8 cellular contexts compared by ENCODE assay signal in genomic region chr1:20216574-20216973, GRCh38. TPM values are rescaled to one million over a fixed set of nuclear protein-coding genes. Genes with fewer than 3 reads are reported as not detected.
A peak's percentile ranks its signal among the peaks of the same experiment; 100 is the strongest.
DNase-seq lines count a peak whose midpoint lies in the region; ATAC-seq and TF ChIP-seq lines count a peak whose summit lies in the region.

No MANE protein-coding gene starts in this region.

- ATAC-seq in GM19452 (IDR thresholded peaks at IDR 0.05; ENCODE audit: unreplicated experiment), result no peak
- no peak for ATAC-seq in HG03159 (IDR thresholded peaks at IDR 0.05; ENCODE audit: unreplicated experiment)
- no peak for ATAC-seq in GM18870 (IDR thresholded peaks at IDR 0.05; ENCODE audit: unreplicated experiment)

- H3K4me3 ChIP-seq in HFF-Myc (replicated peaks; ENCODE audit: low read depth, low read length) (no peak overlapping the region), fibroblast of villous mesenchyme (ENCODE audit: low read depth, low read length) (no peak overlapping the region)

- H3K27ac ChIP-seq in caudate nucleus (ENCODE audit: low read depth, low read length), result no peak overlapping the region

- DNase-seq in EL (peak; percentile 28), HFF-Myc (ENCODE audit: extremely low read depth, low read depth) (no peak), RKO (ENCODE audit: low spot score) (peak; percentile 51), fibroblast of villous mesenchyme (ENCODE audit: low read depth) (no peak), caudate nucleus (lab: John Stamatoyannopoulos, UW) (no peak)

- TF ChIP-seq CTCF in HFF-Myc (IDR thresholded peaks at IDR 0.05; ENCODE audit: low read depth, low read length, missing control alignments) (peak; percentile 36), fibroblast of villous mesenchyme (IDR thresholded peaks at IDR 0.05; ENCODE audit: insufficient read depth, low read depth, low read length) (peak; percentile 37)

RNA-seq across cellular contexts. Expression of gene PLA2G2C, which starts 30.3 kb away (rescaled TPM):
- total RNA-seq in fibroblast of villous mesenchyme, result not detected in 2 replicates

RNA-seq across cellular contexts. Expression of gene UBXN10, which starts 30.7 kb away (rescaled TPM):
- not detected in 2 replicates for total RNA-seq in fibroblast of villous mesenchyme

Comparison
In these comparisons a context has a peak if more than half of its experiments do, and no peak if none do; other contexts are left out.
1. DNase-seq: peak in EL (single experiment) and RKO (single experiment); none in HFF-Myc (single experiment), fibroblast of villous mesenchyme (single experiment) and caudate nucleus (0 of 61).